20 cellular contexts compared by ENCODE assay signal in genomic region chr14:38880643-38881567, GRCh38.
DNase-seq lines count a peak whose midpoint lies in the region; TF ChIP-seq lines count a peak whose summit lies in the region.
"Had no signal": no experiment of that assay in that cellular context is flagged by ENCODE, and none has a peak within 500 bp of the region (broad histone marks: within the 10 kb centered on the region; RNA-seq: fewer than 3 reads in every experiment).

No MANE protein-coding gene starts in this region.

- H3K4me1 Mint-ChIP-seq in chondrocyte (ENCODE audit: low read depth), result no peaks in the 10 kb centered on the region
- H3K4me1 Mint-ChIP-seq: CD8-positive, alpha-beta memory T cell; GM23338 had no signal

- H3K4me3 ChIP-seq in fibroblast of villous mesenchyme (ENCODE audit: low read depth, low read length), result no peak overlapping the region
- H3K4me3 ChIP-seq: BLaER1, GM12878, GM23338 had no signal

- peaks cover 29% of the 10 kb centered on the region for H3K27me3 Mint-ChIP-seq in chondrocyte (ENCODE audit: low read depth)

- H3K27ac Mint-ChIP-seq in chondrocyte (ENCODE audit: unreplicated experiment), result no peak overlapping the region
- H3K27ac Mint-ChIP-seq: CD8-positive, alpha-beta memory T cell; GM23338 had no signal

- no peaks in the 10 kb centered on the region for H3K36me3 Mint-ChIP-seq in chondrocyte (ENCODE audit: low read depth)
- H3K36me3 Mint-ChIP-seq: CD8-positive, alpha-beta memory T cell had no signal

- no peak for TF ChIP-seq CTCF in fibroblast of villous mesenchyme (IDR thresholded peaks at IDR 0.05; ENCODE audit: insufficient read depth, low read depth, low read length)
- TF ChIP-seq CTCF in chondrocyte (IDR thresholded peaks at IDR 0.05), result no peak

- H3K9me3 Mint-ChIP-seq in chondrocyte (ENCODE audit: low read depth), result no peaks in the 10 kb centered on the region
- H3K9me3 Mint-ChIP-seq: GM23338 had no signal

- no peak overlapping the region for H3K4me3 Mint-ChIP-seq in chondrocyte (ENCODE audit: unreplicated experiment)
- H3K4me3 Mint-ChIP-seq: CD8-positive, alpha-beta memory T cell; GM23338 had no signal

- DNase-seq in NCI-H526 (lab: John Stamatoyannopoulos, UW) (peak; percentile 32 to 59), NCI-H526 treated with DMSO at 0.1 percent for 48 hours (lab: John Stamatoyannopoulos, UW) (no peak), RPMI7951 (ENCODE audit: low read depth) (peak; percentile 1), fibroblast of villous mesenchyme (ENCODE audit: low read depth) (peak; percentile 8), renal cortical epithelial cell (ENCODE audit: low read depth) (peak; percentile 55), chondrocyte (ENCODE audit: low spot score) (no peak), NCI-H187 treated with DMSO at 0.1 percent for 48 hours (lab: John Stamatoyannopoulos, UW) (no peak)
- no peak for DNase-seq in effector CD8-positive, alpha-beta T cell (lab: John Stamatoyannopoulos, UW)
- DNase-seq: 8988T; CD8-positive, alpha-beta memory T cell; DMS79 treated with DMSO at 0.1 percent for 48 hours; NCI-H1105 treated with DMSO at 0.1 percent for 48 hours; NCI-H1694 treated with DMSO at 0.1 percent for 48 hours; NCI-H345; NCI-H69; RPMI8226; SIG-M5 had no signal

Comparison
In these comparisons a context has a peak if more than half of its experiments do, and no peak if none do; other contexts are left out.
1. DNase-seq: peak in NCI-H526 (2 of 2), RPMI7951 (single experiment), fibroblast of villous mesenchyme (single experiment) and renal cortical epithelial cell (single experiment); none in NCI-H526 treated with DMSO at 0.1 percent for 48 hours (single experiment), effector CD8-positive, alpha-beta T cell (single experiment), chondrocyte (single experiment) and NCI-H187 treated with DMSO at 0.1 percent for 48 hours (single experiment).